Comparison of ENCODE assay signal across 1 cellular context in genomic region chr9:99104459-99105151, GRCh38.
TF ChIP-seq lines count a peak whose summit lies in the region.

TGFBR1 (plus strand) TSS chr9:99105113; CDS start chr9:99105206, 93 bp downstream.

TF ChIP-seq in H1, 55 proteins besides CTCF, POLR2A, EP300 and RAD21:
- TF ChIP-seq MAX (IDR thresholded peaks at IDR 0.05) = peak; percentile 52; the same call in 1 of the 2 replicates
- peak; percentile 92 for TF ChIP-seq POLR2AphosphoS5 (IDR thresholded peaks at IDR 0.05; ENCODE audit: low read depth, low read length)
- TF ChIP-seq CTBP2 (IDR thresholded peaks at IDR 0.05; ENCODE audit: borderline replicate concordance, insufficient read depth, insufficient read length, low read length) = peak; percentile 7
- TF ChIP-seq RBBP5 (IDR thresholded peaks at IDR 0.05; ENCODE audit: borderline replicate concordance, low read depth, low read length) = peak; percentile 93
- no peak for TF ChIP-seq CREB1 (IDR thresholded peaks at IDR 0.05)
- TF ChIP-seq TAF7 (optimal IDR thresholded peaks at IDR 0.05; ENCODE audit: borderline replicate concordance, low read depth, low read length) = no peak
- TF ChIP-seq ZNF274 (IDR thresholded peaks at IDR 0.05; ENCODE audit: borderline replicate concordance, extremely low read depth, low read length) = no peak
- peak; percentile 2 for TF ChIP-seq EZH2 (IDR thresholded peaks at IDR 0.05; ENCODE audit: low read depth, low read length, severe bottlenecking)
- TF ChIP-seq BRCA1 (IDR thresholded peaks at IDR 0.05; ENCODE audit: low read depth, low read length) = no peak
- no peak for TF ChIP-seq SUZ12 (IDR thresholded peaks at IDR 0.05; ENCODE audit: low read length)
- no peak for TF ChIP-seq EGR1 (IDR thresholded peaks at IDR 0.05; ENCODE audit: borderline replicate concordance, low read depth, low read length)
- no peak for TF ChIP-seq HDAC6 (IDR thresholded peaks at IDR 0.05; ENCODE audit: low read depth, low read length)
- TF ChIP-seq RFX5 (IDR thresholded peaks at IDR 0.05; ENCODE audit: borderline replicate concordance, low read depth, low read length) = no peak
- TF ChIP-seq CHD2 (IDR thresholded peaks at IDR 0.05; ENCODE audit: low read length) = no peak
- TF ChIP-seq KDM5A (IDR thresholded peaks at IDR 0.05; ENCODE audit: low read length) = no peak
- TF ChIP-seq CBX5 (IDR thresholded peaks at IDR 0.05; ENCODE audit: low read depth, low read length) = no peak
- TF ChIP-seq SP4 (IDR thresholded peaks at IDR 0.05; ENCODE audit: low read length) = no peak
- no peak for TF ChIP-seq KDM1A (IDR thresholded peaks at IDR 0.05; ENCODE audit: borderline replicate concordance, low read length)
- TF ChIP-seq RNF2 (IDR thresholded peaks at IDR 0.05; ENCODE audit: borderline replicate concordance, low read depth, low read length, missing control alignments, poor library complexity, severe bottlenecking) = no peak
- 0 out of 2 replicates have a peak, but pooled peaks have one; percentile 56 for TF ChIP-seq E2F6 (IDR thresholded peaks at IDR 0.05)
- TF ChIP-seq GTF2F1 (IDR thresholded peaks at IDR 0.05; ENCODE audit: borderline replicate concordance, low read depth, low read length) = 0 out of 2 replicates have a peak, but pooled peaks have one; percentile 39
- TF ChIP-seq SIN3A (conservative IDR thresholded peaks at IDR 0.05 in 1 of 2, IDR thresholded peaks at IDR 0.05 in 1 of 2; ENCODE audit: low read depth in 1 of 2, low read length in 2 of 2) = peak; percentile 52 to 59; a peak in 2 of 4 replicates
- no peak for TF ChIP-seq FOSL1 (IDR thresholded peaks at IDR 0.05; ENCODE audit: insufficient read depth, low read depth, low read length)
- no peak for TF ChIP-seq CEBPB (IDR thresholded peaks at IDR 0.05; ENCODE audit: low read depth, low read length)
- TF ChIP-seq BCL11A (IDR thresholded peaks at IDR 0.05; ENCODE audit: low read depth in 2 of 2, low read length in 2 of 2) = no peak
- no peak for TF ChIP-seq PHF8 (conservative IDR thresholded peaks at IDR 0.05; ENCODE audit: low read depth, low read length)
- no peak for TF ChIP-seq CBX8 (IDR thresholded peaks at IDR 0.05; ENCODE audit: borderline replicate concordance, low read depth, low read length)
- peak; percentile 85 for TF ChIP-seq ASH2L (IDR thresholded peaks at IDR 0.05; ENCODE audit: low read length)
- TF ChIP-seq SAP30 (IDR thresholded peaks at IDR 0.05; ENCODE audit: insufficient read depth, insufficient replicate concordance, low read length) = no peak
- no peak for TF ChIP-seq POU5F1 (IDR thresholded peaks at IDR 0.05; ENCODE audit: low read depth, low read length)
- no peak for TF ChIP-seq SP1 (IDR thresholded peaks at IDR 0.05; ENCODE audit: low read depth, low read length)
- TF ChIP-seq TAF1 (IDR thresholded peaks at IDR 0.05; ENCODE audit: low read depth, low read length) = peak; percentile 88
- TF ChIP-seq JUN (IDR thresholded peaks at IDR 0.05; ENCODE audit: low read depth, low read length) = no peak
- TF ChIP-seq KDM4A (IDR thresholded peaks at IDR 0.05; ENCODE audit: low read depth, low read length, severe bottlenecking) = peak; percentile 66
- TF ChIP-seq CHD1 (IDR thresholded peaks at IDR 0.05; ENCODE audit: low read depth, low read length) = no peak
- TF ChIP-seq NRF1 (IDR thresholded peaks at IDR 0.05; ENCODE audit: low read depth, low read length) = no peak
- TF ChIP-seq, protein P1, sequence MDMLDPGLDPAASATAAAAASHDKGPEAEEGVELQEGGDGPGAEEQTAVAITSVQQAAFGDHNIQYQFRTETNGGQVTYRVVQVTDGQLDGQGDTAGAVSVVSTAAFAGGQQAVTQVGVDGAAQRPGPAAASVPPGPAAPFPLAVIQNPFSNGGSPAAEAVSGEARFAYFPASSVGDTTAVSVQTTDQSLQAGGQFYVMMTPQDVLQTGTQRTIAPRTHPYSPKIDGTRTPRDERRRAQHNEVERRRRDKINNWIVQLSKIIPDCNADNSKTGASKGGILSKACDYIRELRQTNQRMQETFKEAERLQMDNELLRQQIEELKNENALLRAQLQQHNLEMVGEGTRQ (IDR thresholded peaks at IDR 0.05; ENCODE audit: low read length) = no peak
- no peak for TF ChIP-seq SIX5 (IDR thresholded peaks at IDR 0.05; ENCODE audit: low read depth, low read length)
- no peak for TF ChIP-seq CHD7 (IDR thresholded peaks at IDR 0.05; ENCODE audit: insufficient replicate concordance, low read length)
- TF ChIP-seq SIRT6 (IDR thresholded peaks at IDR 0.05; ENCODE audit: low read length) = no peak
- 0 out of 4 replicates have a peak, but pooled peaks of 1 of the 2 experiments have one; percentile 13 for TF ChIP-seq HDAC2 (IDR thresholded peaks at IDR 0.05; ENCODE audit: borderline replicate concordance in 1 of 2, low read depth in 2 of 2, low read length in 2 of 2)
- peak; percentile 21; the same call in 1 of the 2 replicates for TF ChIP-seq YY1 (IDR thresholded peaks at IDR 0.05; ENCODE audit: low read depth, low read length)
- TF ChIP-seq, protein P2, sequence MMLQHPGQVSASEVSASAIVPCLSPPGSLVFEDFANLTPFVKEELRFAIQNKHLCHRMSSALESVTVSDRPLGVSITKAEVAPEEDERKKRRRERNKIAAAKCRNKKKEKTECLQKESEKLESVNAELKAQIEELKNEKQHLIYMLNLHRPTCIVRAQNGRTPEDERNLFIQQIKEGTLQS (IDR thresholded peaks at IDR 0.05; ENCODE audit: insufficient read depth, low read depth, low read length) = no peak
- TF ChIP-seq TEAD4 (IDR thresholded peaks at IDR 0.05; ENCODE audit: low read depth, low read length) = no peak
- no peak for TF ChIP-seq JUND (IDR thresholded peaks at IDR 0.05; ENCODE audit: low read length)
- TF ChIP-seq NANOG (IDR thresholded peaks at IDR 0.05; ENCODE audit: insufficient read depth, low read depth, low read length, poor library complexity, severe bottlenecking) = peak; percentile 5
- TF ChIP-seq BACH1 (IDR thresholded peaks at IDR 0.05; ENCODE audit: low read length) = no peak
